In the genomic region with DNA sequence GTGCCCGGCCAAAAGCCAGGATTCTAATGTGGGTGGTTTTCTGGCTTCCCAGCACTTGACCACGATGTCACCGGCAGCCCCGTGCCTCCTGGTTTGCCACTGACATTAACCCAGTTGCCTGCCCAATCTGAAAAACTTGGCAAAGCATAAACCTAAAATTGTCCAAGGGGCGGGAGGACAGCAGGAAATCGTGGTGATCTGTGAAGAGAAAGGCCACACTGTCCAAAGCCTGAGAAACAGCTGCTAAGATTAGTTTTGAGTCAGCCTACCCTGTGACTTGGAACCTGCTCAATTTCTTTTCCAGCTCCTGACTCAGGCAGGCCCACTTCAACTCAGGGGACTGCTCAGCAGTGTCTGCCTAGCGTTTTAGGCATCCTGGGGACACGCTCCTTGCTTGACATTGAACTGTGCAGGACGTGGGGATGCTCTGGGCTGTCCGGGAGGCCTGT, we compare ENCODE assay signal across 9 cellular contexts. TPM values are rescaled to one million over a fixed set of nuclear protein-coding genes. Genes with fewer than 3 reads are reported as not detected.
A peak's percentile ranks its signal among the peaks of the same experiment; 100 is the strongest.
DNase-seq lines count a peak whose midpoint lies in the region; ATAC-seq and TF ChIP-seq lines count a peak whose summit lies in the region.
"Had no signal": no experiment of that assay in that cellular context is flagged by ENCODE, and none has a peak within 500 bp of the region (broad histone marks: within the 10 kb centered on the region; RNA-seq: fewer than 3 reads in every experiment).

No MANE protein-coding gene starts in this region.

- intact Hi-C loops in heart left ventricle (cut with DNase I) = no loop called here

- H3K36me3 ChIP-seq in heart left ventricle = peaks cover 0 to 24% (median 18%) of the 10 kb centered on the region in 9 donors

- no peak for TF ChIP-seq CTCF in heart left ventricle (IDR thresholded peaks at IDR 0.05)

- 22 to 39% (median 34%) methylated on average over 5 to 10 of the region's 10 CpGs for WGBS in heart left ventricle, 4 donors

- H3K27me3 ChIP-seq in heart left ventricle = no peaks in the 10 kb centered on the region

- DNase-seq in Caki2 (ENCODE audit: low read depth) = peak; percentile 59
- peak in 4 of 5 donors; percentile 77 to 87 (median 82) for DNase-seq in heart left ventricle
- peak; percentile 87 for DNase-seq in renal cortical epithelial cell (ENCODE audit: low read depth)
- DNase-seq in stimulated activated CD4-positive, alpha-beta T cell treated with anti-CD3 and anti-CD28 coated beads, Interleukin-1b, Interleukin-23, amount 100 ng/mL, for 48 hours = no peak
- DNase-seq: NCI-H1092 treated with DMSO at 0.1 percent for 48 hours had no signal

- no peak for TF ChIP-seq POLR2A in heart left ventricle (IDR thresholded peaks at IDR 0.05)

- H3K27ac ChIP-seq in angular gyrus (ENCODE audit: low read depth, low read length) (peak overlapping the region; percentile 71), heart left ventricle (peak overlapping the region; percentile 77 to 99 (median 90))

- peak; percentile 97 to 99 (median 98) for ATAC-seq in heart left ventricle
- ATAC-seq in GM18519 (IDR thresholded peaks at IDR 0.05; ENCODE audit: low FRiP score, unreplicated experiment) = no peak
- no peak for ATAC-seq in GM21515 (IDR thresholded peaks at IDR 0.05; ENCODE audit: unreplicated experiment)
- ATAC-seq in HG02973 (IDR thresholded peaks at IDR 0.05; ENCODE audit: unreplicated experiment) = no peak

- no peak overlapping the region for H3K4me3 ChIP-seq in heart left ventricle

- no peaks in the 10 kb centered on the region for H3K9me3 ChIP-seq in heart left ventricle

- in situ Hi-C loops in Caki2 (cut with HindIII; ENCODE audit: low pct_unique_long_range_greater_than_20kb, low sequenced_read_pairs) = no loop called here

- peaks cover 0 to 29% (median 16%) of the 10 kb centered on the region in 12 donors for H3K4me1 ChIP-seq in heart left ventricle

RNA-seq across cellular contexts. Expression of gene F2, which starts 8.2 kb away (rescaled TPM):
- total RNA-seq in Caki2 (2014; rRNA removed; shearing (Covaris generic); ENCODE audit: low replicate concordance) = 0.71 TPM in 1 of 2 replicates, not detected in the other
- total RNA-seq in heart left ventricle (under 1 TPM in 2 of 9 donors, not detected in 7; 0.17 to 0.18 TPM), renal cortical epithelial cell (1.1 TPM in 1 of 2 replicates, not detected in the other)
- under 1 TPM in 1 of 2 donors, not detected in 1; 0.08 TPM for polyA plus RNA-seq in heart left ventricle

RNA-seq across cellular contexts. Expression of gene ZNF408, which starts 10.0 kb away (rescaled TPM):
- 12.2 and 21.8 TPM in 2 replicates for total RNA-seq in Caki2 (2014; rRNA removed; shearing (Covaris generic); ENCODE audit: low replicate concordance)
- total RNA-seq in heart left ventricle = 1 to 10 TPM; 5.3 to 10.0 (median 7.1) TPM
- polyA plus RNA-seq in heart left ventricle = 1 to 10 TPM; 5.6 to 8.5 TPM
- 4.3 and 7.8 TPM in 2 replicates for total RNA-seq in renal cortical epithelial cell

RNA-seq across cellular contexts. Expression of gene ARHGAP1, which starts 10.4 kb away (rescaled TPM):
- total RNA-seq in Caki2 (2014; rRNA removed; shearing (Covaris generic); ENCODE audit: low replicate concordance) = 6.1 and 9.4 TPM in 2 replicates
- total RNA-seq in heart left ventricle = 100 to 1,000 TPM in 4 of 9 donors, 10 to 100 TPM in 5; 57.5 to 309 (median 78.9) TPM
- polyA plus RNA-seq in heart left ventricle = 10 to 100 TPM; 38.8 to 58.0 TPM
- 19.4 and 42.6 TPM in 2 replicates for total RNA-seq in renal cortical epithelial cell

Comparison
In these comparisons a context has a peak if more than half of its experiments do, and no peak if none do; other contexts are left out.
1. ATAC-seq: peak in heart left ventricle (4 of 4); none in GM18519 (single experiment), GM21515 (single experiment) and HG02973 (single experiment).